Comparison of ENCODE assay signal across 8 cellular contexts in genomic region chrX:47623540-47624027, GRCh38. TPM values are rescaled to one million over a fixed set of nuclear protein-coding genes. Genes with fewer than 3 reads are reported as not detected.
A peak's percentile ranks its signal among the peaks of the same experiment; 100 is the strongest.
DNase-seq lines count a peak whose midpoint lies in the region; ATAC-seq and TF ChIP-seq lines count a peak whose summit lies in the region.

No MANE protein-coding gene starts in this region.

- ATAC-seq in RWPE2 (ENCODE audit: low read depth), result peak; percentile 82
- peak; percentile 68 to 74 for ATAC-seq in right cardiac atrium
- no peak for ATAC-seq in GM21576 (IDR thresholded peaks at IDR 0.05; ENCODE audit: unreplicated experiment)

- no peak for TF ChIP-seq RAD21 in Ishikawa (IDR thresholded peaks at IDR 0.05; ENCODE audit: low read depth)

- 2% methylated on average over 35 of the region's 35 CpGs for WGBS in right cardiac atrium
- 39% methylated on average over 10 of the region's 35 CpGs; no CpG with 5 or more reads in 1 of the 2 donors for WGBS in esophagus squamous epithelium, 2 donors

- no peaks in the 10 kb centered on the region for H3K36me3 ChIP-seq in BLaER1
- no peaks in the 10 kb centered on the region for H3K36me3 ChIP-seq in RWPE2 (ENCODE audit: low read depth)
- no peaks in the 10 kb centered on the region for H3K36me3 ChIP-seq in rectal smooth muscle tissue (ENCODE audit: control insufficient read depth, insufficient read depth, low read length)
- no peaks in the 10 kb centered on the region for H3K36me3 ChIP-seq in esophagus squamous epithelium

- TF ChIP-seq CTCF in RWPE2 (IDR thresholded peaks at IDR 0.05; ENCODE audit: poor library complexity, severe bottlenecking) (no peak), esophagus squamous epithelium (IDR thresholded peaks at IDR 0.05) (no peak)

- peak overlapping the region; percentile 57 for H3K4me3 ChIP-seq in BLaER1
- H3K4me3 ChIP-seq in RWPE2 (ENCODE audit: severe bottlenecking), result peak overlapping the region; percentile 14
- H3K4me3 ChIP-seq in right cardiac atrium (ENCODE audit: low read length), result peak overlapping the region; percentile 18
- H3K4me3 ChIP-seq in rectal smooth muscle tissue (ENCODE audit: low read length), result peak overlapping the region; percentile 32
- peak overlapping the region in 2 of 4 donors; percentile 16 to 48 for H3K4me3 ChIP-seq in esophagus squamous epithelium

- TF ChIP-seq EP300 in Ishikawa (IDR thresholded peaks at IDR 0.05; ENCODE audit: borderline replicate concordance), result no peak

- peaks cover 12% of the 10 kb centered on the region for H3K4me1 ChIP-seq in BLaER1
- H3K4me1 ChIP-seq in RWPE2 (ENCODE audit: insufficient read depth, poor library complexity, severe bottlenecking), result no peaks in the 10 kb centered on the region
- no peaks in the 10 kb centered on the region for H3K4me1 ChIP-seq in right cardiac atrium (ENCODE audit: control insufficient read depth, insufficient read depth, low read length)
- H3K4me1 ChIP-seq in rectal smooth muscle tissue (ENCODE audit: control insufficient read depth, insufficient read depth, low read length), result no peaks in the 10 kb centered on the region
- H3K4me1 ChIP-seq in esophagus squamous epithelium, result peaks cover 0 to 15% (median 3%) of the 10 kb centered on the region in 3 donors

- H3K9ac ChIP-seq in BLaER1, result no peak overlapping the region
- no peak overlapping the region for H3K9ac ChIP-seq in rectal smooth muscle tissue (ENCODE audit: low read length)

- peaks cover 22% of the 10 kb centered on the region for H3K27me3 ChIP-seq in BLaER1
- no peaks in the 10 kb centered on the region for H3K27me3 ChIP-seq in RWPE2 (ENCODE audit: insufficient read depth, poor library complexity, severe bottlenecking)
- H3K27me3 ChIP-seq in right cardiac atrium (ENCODE audit: control insufficient read depth, insufficient read depth), result no peaks in the 10 kb centered on the region
- no peaks in the 10 kb centered on the region for H3K27me3 ChIP-seq in rectal smooth muscle tissue (ENCODE audit: control insufficient read depth, insufficient read depth, low read length)
- H3K27me3 ChIP-seq in esophagus squamous epithelium, result peaks cover 0 to 15% (median 0%) of the 10 kb centered on the region in 4 donors

- peaks cover 9% of the 10 kb centered on the region; the same call in 1 of the 2 replicates for H4K20me1 ChIP-seq in BLaER1

- intact Hi-C loops in right cardiac atrium (cut with DNase I) (no loop called here), esophagus squamous epithelium (cut with DNase I) (no loop called here)

- TF ChIP-seq POLR2A in esophagus squamous epithelium (IDR thresholded peaks at IDR 0.05), result no peak

- H3K9me3 ChIP-seq in BLaER1, result no peaks in the 10 kb centered on the region
- no peaks in the 10 kb centered on the region for H3K9me3 ChIP-seq in RWPE2 (ENCODE audit: severe bottlenecking)
- no peaks in the 10 kb centered on the region for H3K9me3 ChIP-seq in right cardiac atrium (ENCODE audit: control insufficient read depth, low read length)
- no peaks in the 10 kb centered on the region for H3K9me3 ChIP-seq in esophagus squamous epithelium

- DNase-seq in RWPE2 (ENCODE audit: low spot score) (peak; percentile 57), anterior cingulate cortex (lab: John Stamatoyannopoulos, UW) (peak in 54 of 58 donors; percentile 3 to 82 (median 46)), right cardiac atrium (peak; percentile 58 to 84 (median 69)), esophagus squamous epithelium (lab: John Stamatoyannopoulos, UW) (no peak)

- no peak overlapping the region for H3K27ac ChIP-seq in BLaER1
- H3K27ac ChIP-seq in RWPE2 (ENCODE audit: poor library complexity, severe bottlenecking), result no peak overlapping the region
- no peak overlapping the region for H3K27ac ChIP-seq in right cardiac atrium (ENCODE audit: low read length)
- H3K27ac ChIP-seq in rectal smooth muscle tissue (ENCODE audit: low read depth, low read length), result no peak overlapping the region
- H3K27ac ChIP-seq in esophagus squamous epithelium, result no peak overlapping the region

- H3K4me2 ChIP-seq in BLaER1, result peak overlapping the region; percentile 68

TF ChIP-seq in Ishikawa, 13 proteins besides CTCF, POLR2A, EP300 and RAD21:
- no peak for TF ChIP-seq NFIC (IDR thresholded peaks at IDR 0.05)
- TF ChIP-seq REST (IDR thresholded peaks at IDR 0.05; ENCODE audit: low read depth), result no peak
- TF ChIP-seq MAX (IDR thresholded peaks at IDR 0.05), result peak; percentile 41; the same call in 1 of the 2 replicates

RNA-seq across cellular contexts. Expression of gene SYN1, which starts 3.9 kb away (rescaled TPM):
- total RNA-seq in right cardiac atrium (10 to 100 TPM in 2 of 4 donors, 1 to 10 TPM in 2; 8.6 to 17.5 (median 13.0) TPM), esophagus squamous epithelium (under 1 TPM in 1 of 4 donors, not detected in 3; 0.31 TPM)
- 21.9 TPM for polyA plus RNA-seq in right cardiac atrium

RNA-seq across cellular contexts. Expression of gene CFP, which starts 6.1 kb away (rescaled TPM):
- 1 to 10 TPM; 6.1 to 7.7 (median 7.4) TPM for total RNA-seq in right cardiac atrium
- 4.7 TPM for polyA plus RNA-seq in right cardiac atrium
- 1 to 10 TPM in 3 of 4 donors, under 1 TPM in 1; 0.83 to 3.8 (median 1.9) TPM for total RNA-seq in esophagus squamous epithelium

RNA-seq across cellular contexts. Expression of gene ELK1, which starts 26.8 kb away (rescaled TPM):
- total RNA-seq in right cardiac atrium (10 to 100 TPM; 24.1 to 32.3 (median 25.6) TPM), esophagus squamous epithelium (10 to 100 TPM; 11.4 to 22.6 (median 15.9) TPM)
- 16.7 TPM for polyA plus RNA-seq in right cardiac atrium

RNA-seq across cellular contexts. Expression of gene UXT, which starts 35.4 kb away (rescaled TPM):
- total RNA-seq in right cardiac atrium (100 to 1,000 TPM in 3 of 4 donors, 10 to 100 TPM in 1; 97.8 to 115 (median 103) TPM), esophagus squamous epithelium (100 to 1,000 TPM in 2 of 4 donors, 10 to 100 TPM in 2; 44.1 to 128 (median 87.8) TPM)
- 155 TPM for polyA plus RNA-seq in right cardiac atrium

RNA-seq across cellular contexts. Expression of gene TIMP1, which starts 41.3 kb away (rescaled TPM):
- total RNA-seq in right cardiac atrium, result 100 to 1,000 TPM; 254 to 515 (median 403) TPM
- polyA plus RNA-seq in right cardiac atrium, result 284 TPM
- 10 to 100 TPM; 10.9 to 90.6 (median 36.7) TPM for total RNA-seq in esophagus squamous epithelium

Comparison
In these comparisons a context has a peak if more than half of its experiments do, and no peak if none do; other contexts are left out.
1. RNA of gene SYN1, which starts 3.9 kb away (total RNA-seq): 8.6 to 17.5 TPM in right cardiac atrium; 0.31 TPM in esophagus squamous epithelium; every median in the first group is over 4 times any median in the second.